ENCODE assay signal across 8 cellular contexts in genomic region chr22:31629741-31630184, GRCh38. TPM values are rescaled to one million over a fixed set of nuclear protein-coding genes. Genes with fewer than 3 reads are reported as not detected.
DNase-seq lines count a peak whose midpoint lies in the region; ATAC-seq lines count a peak whose summit lies in the region.

No MANE protein-coding gene starts in this region.

- H3K4me1 ChIP-seq in HUES48 (ENCODE audit: control insufficient read depth, insufficient read depth, low read length) = peaks cover 28% of the 10 kb centered on the region

- ATAC-seq in activated T-helper 17 cell treated with anti-CD3 and anti-CD28 coated beads, Interleukin-2, amount 50 U/mL, for 72 hours (replicated peaks) = no peak
- ATAC-seq in stimulated activated naive CD8-positive, alpha-beta T cell treated with anti-CD3 and anti-CD28 coated beads, Interleukin-15, amount 100 ng/mL, for 72 hours = no peak
- ATAC-seq in HG03025 (IDR thresholded peaks at IDR 0.05; ENCODE audit: low FRiP score, unreplicated experiment) = no peak
- ATAC-seq in GM18868 (IDR thresholded peaks at IDR 0.05; ENCODE audit: unreplicated experiment) = no peak

- peak overlapping the region; percentile 86 for H3K27ac Mint-ChIP-seq in activated T-helper 17 cell treated with anti-CD3 and anti-CD28 coated beads, Interleukin-2, amount 50 U/mL, for 72 hours
- H3K27ac Mint-ChIP-seq in stimulated activated naive CD8-positive, alpha-beta T cell treated with anti-CD3 and anti-CD28 coated beads, Interleukin-15, amount 100 ng/mL, for 72 hours = peak overlapping the region; percentile 61 to 95

- H3K4me3 ChIP-seq in HUES48 (ENCODE audit: low read depth, low read length) (peak overlapping the region; percentile 84), iPS-18c (ENCODE audit: insufficient read depth, low read depth, low read length) (peak overlapping the region; percentile 78)

- 0 out of 2 replicates have a peak overlapping the region, but pooled peaks have one; percentile 2 for H3K9ac ChIP-seq in HUES48 (ENCODE audit: low read depth, low read length)

- peaks cover 17% of the 10 kb centered on the region for H3K36me3 Mint-ChIP-seq in activated T-helper 17 cell treated with anti-CD3 and anti-CD28 coated beads, Interleukin-2, amount 50 U/mL, for 72 hours (ENCODE audit: low read depth)

- H3K27me3 Mint-ChIP-seq in activated T-helper 17 cell treated with anti-CD3 and anti-CD28 coated beads, Interleukin-2, amount 50 U/mL, for 72 hours = no peaks in the 10 kb centered on the region
- no peaks in the 10 kb centered on the region for H3K27me3 Mint-ChIP-seq in stimulated activated naive CD8-positive, alpha-beta T cell treated with anti-CD3 and anti-CD28 coated beads, Interleukin-15, amount 100 ng/mL, for 72 hours

- H3K4me3 Mint-ChIP-seq in activated T-helper 17 cell treated with anti-CD3 and anti-CD28 coated beads, Interleukin-2, amount 50 U/mL, for 72 hours = peak overlapping the region; percentile 76
- peak overlapping the region; percentile 82 to 96 for H3K4me3 Mint-ChIP-seq in stimulated activated naive CD8-positive, alpha-beta T cell treated with anti-CD3 and anti-CD28 coated beads, Interleukin-15, amount 100 ng/mL, for 72 hours

- peaks cover 34% of the 10 kb centered on the region for H3K4me1 Mint-ChIP-seq in activated T-helper 17 cell treated with anti-CD3 and anti-CD28 coated beads, Interleukin-2, amount 50 U/mL, for 72 hours
- H3K4me1 Mint-ChIP-seq in stimulated activated naive CD8-positive, alpha-beta T cell treated with anti-CD3 and anti-CD28 coated beads, Interleukin-15, amount 100 ng/mL, for 72 hours = peaks cover 82% of the 10 kb centered on the region

- peaks cover 9% of the 10 kb centered on the region for H3K36me3 ChIP-seq in HUES48 (ENCODE audit: control insufficient read depth, insufficient read depth, low read length)

- no peaks in the 10 kb centered on the region for H3K9me3 Mint-ChIP-seq in activated T-helper 17 cell treated with anti-CD3 and anti-CD28 coated beads, Interleukin-2, amount 50 U/mL, for 72 hours
- H3K9me3 Mint-ChIP-seq in stimulated activated naive CD8-positive, alpha-beta T cell treated with anti-CD3 and anti-CD28 coated beads, Interleukin-15, amount 100 ng/mL, for 72 hours = no peaks in the 10 kb centered on the region

- H3K9me3 ChIP-seq in HUES48 (ENCODE audit: control insufficient read depth, insufficient read depth, low read length) = no peaks in the 10 kb centered on the region
- H3K9me3 ChIP-seq in iPS-18c (ENCODE audit: control insufficient read depth, insufficient read depth, low read length) = no peaks in the 10 kb centered on the region

- DNase-seq in stimulated activated naive CD8-positive, alpha-beta T cell treated with anti-CD3 and anti-CD28 coated beads, Interleukin-15, amount 100 ng/mL, for 72 hours = no peak
- DNase-seq in HPDE6-E6E7 (ENCODE audit: extremely low spot score) (no peak), NCI-H2227 treated with DMSO at 0.1 percent for 48 hours (lab: John Stamatoyannopoulos, UW) (no peak)

- H3K27me3 ChIP-seq in HUES48 (ENCODE audit: control insufficient read depth, insufficient read depth, low read length) = no peaks in the 10 kb centered on the region

- H3K27ac ChIP-seq in HUES48 (ENCODE audit: low read depth, low read length) = peak overlapping the region; percentile 80

RNA-seq across cellular contexts. Expression of gene PISD, which starts 32.3 kb away (rescaled TPM):
- 10 to 100 TPM; 41.1 to 44.1 TPM for total RNA-seq in activated T-helper 17 cell treated with anti-CD3 and anti-CD28 coated beads, Interleukin-2, amount 50 U/mL, for 72 hours
